8 cellular contexts compared by ENCODE assay signal in the genomic region with DNA sequence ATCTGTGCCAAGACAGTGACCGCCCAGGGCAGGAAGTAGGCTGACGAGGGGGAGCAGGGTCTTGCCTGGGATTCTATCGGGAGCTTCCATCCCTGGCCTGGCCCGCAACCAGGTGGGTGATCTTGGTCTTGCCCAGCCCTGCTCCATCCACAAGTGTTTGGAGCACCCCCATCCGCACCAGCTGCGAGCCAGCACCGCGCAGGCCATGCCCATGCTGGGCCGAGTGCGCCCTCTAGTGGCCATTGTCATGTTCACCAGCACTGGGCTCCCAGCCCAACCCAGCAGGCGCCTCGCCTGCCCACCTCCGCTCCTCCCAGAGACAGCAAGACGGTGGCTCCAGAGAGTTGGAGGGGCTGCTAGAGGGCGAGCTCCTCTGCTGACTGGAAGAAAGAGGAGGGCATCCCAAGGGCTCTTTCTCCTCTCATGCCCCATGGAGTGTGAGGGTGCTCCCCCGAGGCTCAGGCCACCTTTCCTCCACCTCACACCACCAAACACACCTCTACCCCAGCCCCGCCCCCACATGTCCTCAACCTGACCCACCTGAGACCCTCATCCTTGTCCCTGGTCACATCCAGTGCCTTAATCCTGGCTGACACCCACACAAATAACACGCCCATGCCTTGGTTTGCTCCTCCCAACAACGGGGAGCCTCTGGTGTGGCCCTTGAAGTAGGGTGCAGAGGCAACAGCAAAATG. TPM values are rescaled to one million over a fixed set of nuclear protein-coding genes. Genes with fewer than 3 reads are reported as not detected.
A peak's percentile ranks its signal among the peaks of the same experiment; 100 is the strongest.
DNase-seq lines count a peak whose midpoint lies in the region; ATAC-seq, FAIRE-seq and TF ChIP-seq lines count a peak whose summit lies in the region.

No MANE protein-coding gene starts in this region.

- FAIRE-seq in urothelium cell line (lab: Jason Lieb, UNC) = peak; percentile 72

- TF ChIP-seq CTCF in GM23338 (conservative IDR thresholded peaks at IDR 0.05; ENCODE audit: low read depth in 2 of 2) = peak; percentile 59 to 89

- in situ Hi-C loops in G401 (cut with HindIII; ENCODE audit: low sequenced_read_pairs) = no loop called here

- no peak overlapping the region for H3K9ac ChIP-seq in trophoblast cell (ENCODE audit: low read length)

- H2BK120ac ChIP-seq in trophoblast cell (ENCODE audit: insufficient read depth, low read length, poor library complexity) = no peak overlapping the region

- intact Hi-C loops in activated naive CD4-positive, alpha-beta T cell treated with anti-CD3 and anti-CD28 coated beads for 36 hours (cut with micrococcal nuclease) = loop anchor here (1.0 to 2.0 kb wide), 5 partner anchors 36 to 566 kb away; no protein-coding TSS in a partner anchor
- intact Hi-C loops in head of caudate nucleus (cut with DNase I) = loop anchor here (10.0 kb wide), 1 partner anchor 563 kb away; no protein-coding TSS in a partner anchor

- no peaks in the 10 kb centered on the region for H3K79me2 ChIP-seq in GM23338 (replicated peaks; ENCODE audit: insufficient read depth)
- H3K79me2 ChIP-seq in trophoblast cell (ENCODE audit: control insufficient read depth, insufficient read depth, low read length, poor library complexity) = no peaks in the 10 kb centered on the region

- H4K8ac ChIP-seq in trophoblast cell (ENCODE audit: low read depth, low read length) = no peak overlapping the region

- H3K4me3 Mint-ChIP-seq in GM23338 = no peak overlapping the region
- no peak overlapping the region for H3K4me3 Mint-ChIP-seq in activated naive CD4-positive, alpha-beta T cell treated with anti-CD3 and anti-CD28 coated beads for 36 hours

- H3K9me3 Mint-ChIP-seq in GM23338 = no peaks in the 10 kb centered on the region; the same call in 2 of the 3 replicates
- H3K9me3 Mint-ChIP-seq in activated naive CD4-positive, alpha-beta T cell treated with anti-CD3 and anti-CD28 coated beads for 36 hours = no peaks in the 10 kb centered on the region

- H3K9me2 ChIP-seq in GM23338 (ENCODE audit: insufficient read depth) = no peaks in the 10 kb centered on the region

- H3K18ac ChIP-seq in trophoblast cell (ENCODE audit: low read length) = no peak overlapping the region

- H3K9me3 ChIP-seq in trophoblast cell (ENCODE audit: insufficient read depth, low read depth, low read length) = no peaks in the 10 kb centered on the region

- H4K91ac ChIP-seq in trophoblast cell (ENCODE audit: low read depth, low read length) = no peak overlapping the region

- ATAC-seq in GM23338 = peak; percentile 97
- peak; percentile 94 for ATAC-seq in SK-N-SH treated with all-trans-retinoic acid at 6 μM for 48 hours

- no peak overlapping the region for H3K23ac ChIP-seq in trophoblast cell (ENCODE audit: low read length)

- DNase-seq in G401 (ENCODE audit: low spot score) (peak; percentile 75), GM23338 (ENCODE audit: low spot score) (peak; percentile 78), M059J (ENCODE audit: low read depth) (peak; percentile 63), head of caudate nucleus (peak; percentile 69 to 94 (median 88)), trophoblast cell (peak; percentile 33 to 78), urothelium cell line (ENCODE audit: low spot score) (peak; percentile 90)
- peak; percentile 87 for DNase-seq in activated naive CD4-positive, alpha-beta T cell treated with anti-CD3 and anti-CD28 coated beads for 36 hours

- H3K27ac Mint-ChIP-seq in GM23338 = no peak overlapping the region
- no peak overlapping the region for H3K27ac Mint-ChIP-seq in activated naive CD4-positive, alpha-beta T cell treated with anti-CD3 and anti-CD28 coated beads for 36 hours

- no peak overlapping the region for H3K4me3 ChIP-seq in GM23338
- no peak overlapping the region for H3K4me3 ChIP-seq in trophoblast cell (ENCODE audit: low read depth, low read length)

- no peak overlapping the region for H3K4ac ChIP-seq in trophoblast cell (ENCODE audit: low read depth, low read length)

- WGBS in trophoblast cell (ENCODE audit: extremely low coverage, insufficient coverage, insufficient read length) = no CpG with 5 or more reads among the region's 19 CpGs

- H3K36me3 Mint-ChIP-seq in GM23338 (ENCODE audit: low read depth) = no peaks in the 10 kb centered on the region
- H3K36me3 Mint-ChIP-seq in activated naive CD4-positive, alpha-beta T cell treated with anti-CD3 and anti-CD28 coated beads for 36 hours (ENCODE audit: low read depth) = no peaks in the 10 kb centered on the region

- no peak overlapping the region for H4K12ac ChIP-seq in trophoblast cell (ENCODE audit: low read depth, low read length)

- H3K27me3 Mint-ChIP-seq in GM23338 (ENCODE audit: insufficient read depth, low read depth, poor library complexity) = no peaks in the 10 kb centered on the region
- no peaks in the 10 kb centered on the region for H3K27me3 Mint-ChIP-seq in activated naive CD4-positive, alpha-beta T cell treated with anti-CD3 and anti-CD28 coated beads for 36 hours (ENCODE audit: low read depth)

- H2AFZ ChIP-seq in GM23338 (no peak overlapping the region), trophoblast cell (ENCODE audit: insufficient read depth, low read length, poor library complexity) (no peak overlapping the region)

- no peaks in the 10 kb centered on the region for H3K4me1 Mint-ChIP-seq in GM23338
- peaks cover 1% of the 10 kb centered on the region for H3K4me1 Mint-ChIP-seq in activated naive CD4-positive, alpha-beta T cell treated with anti-CD3 and anti-CD28 coated beads for 36 hours (ENCODE audit: low read depth)

- no peaks in the 10 kb centered on the region for H3F3A ChIP-seq in GM23338 (replicated peaks; ENCODE audit: low read depth)

- CTCF ChIA-PET in activated naive CD4-positive, alpha-beta T cell treated with anti-CD3 and anti-CD28 coated beads for 36 hours (lab: Charles Lee) = interaction anchor here (1.1 to 3.9 kb wide), 7 partner anchors 20 to 548 kb away, joined by 3 to 61 read pairs (median 4); partner anchors contain the start of gene HAUS7

- H3K27ac ChIP-seq in GM23338 (ENCODE audit: low read depth) = no peak overlapping the region
- H3K27ac ChIP-seq in trophoblast cell (ENCODE audit: low read depth, low read length) = no peak overlapping the region

- no peaks in the 10 kb centered on the region for H3K27me3 ChIP-seq in GM23338 (ENCODE audit: insufficient read depth)
- H3K27me3 ChIP-seq in trophoblast cell (ENCODE audit: insufficient read depth, low read length) = no peaks in the 10 kb centered on the region

- no peak overlapping the region for H2BK5ac ChIP-seq in trophoblast cell (ENCODE audit: low read depth, low read length, poor library complexity)

- H3K14ac ChIP-seq in trophoblast cell (ENCODE audit: low read length) = no peak overlapping the region

- H3K4me2 ChIP-seq in GM23338 = no peak overlapping the region
- no peak overlapping the region for H3K4me2 ChIP-seq in trophoblast cell (ENCODE audit: low read length)

- H2AK5ac ChIP-seq in trophoblast cell (ENCODE audit: low read length) = no peak overlapping the region

- H3K36me3 ChIP-seq in GM23338 (ENCODE audit: insufficient read depth) = no peaks in the 10 kb centered on the region
- no peaks in the 10 kb centered on the region for H3K36me3 ChIP-seq in trophoblast cell (ENCODE audit: control insufficient read depth in 1 of 2, insufficient read depth in 2 of 2, low read length in 2 of 2)

- H3K79me1 ChIP-seq in trophoblast cell (ENCODE audit: low read length) = no peaks in the 10 kb centered on the region

- no peaks in the 10 kb centered on the region for H4K20me1 ChIP-seq in GM23338 (replicated peaks; ENCODE audit: insufficient read depth)

- H3K4me1 ChIP-seq in GM23338 (ENCODE audit: insufficient read depth) (no peaks in the 10 kb centered on the region), trophoblast cell (ENCODE audit: control insufficient read depth in 1 of 2, insufficient read depth in 2 of 2, low read length in 2 of 2) (no peaks in the 10 kb centered on the region)

- no peak overlapping the region for H2BK12ac ChIP-seq in trophoblast cell (ENCODE audit: low read length)

TF ChIP-seq in SK-N-SH treated with all-trans-retinoic acid at 6 μM for 48 hours, 23 proteins besides CTCF, POLR2A, EP300 and RAD21 (continues in another document):
- TF ChIP-seq RARB (CRISPR knock-in tag; IDR thresholded peaks at IDR 0.05) (no peak), SNAI2 (CRISPR knock-in tag; IDR thresholded peaks at IDR 0.05) (no peak), CREB5 (CRISPR knock-in tag; IDR thresholded peaks at IDR 0.05; ENCODE audit: low read depth) (no peak)

RNA-seq across cellular contexts. Expression of gene ATP2B3, which starts 9.8 kb away (rescaled TPM):
- total RNA-seq in G401 (2014; rRNA removed; shearing (Covaris generic)) = not detected in 2 replicates
- 0.17 and 0.54 TPM in 2 replicates for total RNA-seq in GM23338 (2014; rRNA removed; shearing (Covaris generic))
- 0.09 TPM in 1 of 2 replicates, not detected in the other for polyA plus RNA-seq in GM23338 (2016; fragmentation: Nextera tagmentation; extraction: Ambion mirVana)
- total RNA-seq in M059J (2014; rRNA removed; shearing (Covaris generic)) = not detected in 2 replicates
- total RNA-seq in activated naive CD4-positive, alpha-beta T cell treated with anti-CD3 and anti-CD28 coated beads for 36 hours = not detected
- polyA plus RNA-seq in trophoblast cell (2013) = 2.6 and 2.8 TPM in 2 replicates

RNA-seq across cellular contexts. Expression of gene BGN, which starts 12.9 kb away (rescaled TPM):
- total RNA-seq in G401 (2014; rRNA removed; shearing (Covaris generic)) = not detected in 2 replicates
- 0.23 and 0.87 TPM in 2 replicates for total RNA-seq in GM23338 (2014; rRNA removed; shearing (Covaris generic))
- 0.71 and 1.8 TPM in 2 replicates for polyA plus RNA-seq in GM23338 (2016; fragmentation: Nextera tagmentation; extraction: Ambion mirVana)
- total RNA-seq in M059J (2014; rRNA removed; shearing (Covaris generic)) = 53.3 TPM in 2 replicates
- total RNA-seq in activated naive CD4-positive, alpha-beta T cell treated with anti-CD3 and anti-CD28 coated beads for 36 hours = not detected
- polyA plus RNA-seq in trophoblast cell (2013) = 47.2 and 52.2 TPM in 2 replicates

RNA-seq across cellular contexts. Expression of gene HAUS7, which starts 37.3 kb away (rescaled TPM):
- total RNA-seq in G401 (2014; rRNA removed; shearing (Covaris generic)) = 50.8 and 63.6 TPM in 2 replicates
- 48.8 and 59.8 TPM in 2 replicates for total RNA-seq in GM23338 (2014; rRNA removed; shearing (Covaris generic))
- 77.9 and 78.8 TPM in 2 replicates for polyA plus RNA-seq in GM23338 (2016; fragmentation: Nextera tagmentation; extraction: Ambion mirVana)
- total RNA-seq in M059J (2014; rRNA removed; shearing (Covaris generic)) = 76.0 and 85.3 TPM in 2 replicates
- 10 to 100 TPM; 63.5 to 68.5 TPM for total RNA-seq in activated naive CD4-positive, alpha-beta T cell treated with anti-CD3 and anti-CD28 coated beads for 36 hours
- polyA plus RNA-seq in trophoblast cell (2013) = 20.9 and 21.1 TPM in 2 replicates

Comparison
In these comparisons a context has a peak if more than half of its experiments do, and no peak if none do; other contexts are left out.
1. RNA of gene BGN, which starts 12.9 kb away (total RNA-seq): 53.3 TPM in M059J; 0.23 to 0.87 TPM in GM23338, not detected in activated naive CD4-positive, alpha-beta T cell treated with anti-CD3 and anti-CD28 coated beads for 36 hours and not detected in G401; every median in the first group is over 10 times any median in the second.
2. Peak in every context shown above with its lines, with median percentiles within 50 percentile points of each other: DNase-seq.